Comparison of ENCODE assay signal across 29 cellular contexts in the genomic region with DNA sequence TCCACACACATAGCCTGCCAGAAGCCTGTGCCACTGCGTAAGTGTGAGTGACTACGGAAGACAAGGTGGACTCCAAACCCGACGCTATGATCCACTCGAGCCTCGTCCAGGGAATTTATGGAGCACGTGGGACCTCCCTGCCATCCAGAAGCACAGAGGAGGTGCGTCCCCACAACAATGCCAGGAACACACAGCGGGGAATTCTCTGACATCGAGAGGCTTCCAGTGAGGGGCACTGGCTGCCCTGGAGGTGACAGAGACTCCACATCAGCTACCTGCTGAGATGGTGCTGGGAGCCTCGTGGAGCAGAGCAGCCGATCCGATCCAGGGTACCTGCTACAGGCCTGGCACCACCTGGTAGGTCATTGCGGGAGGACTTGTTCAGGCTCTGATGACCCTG.
"Had no signal": no experiment of that assay in that cellular context is flagged by ENCODE, and none has a peak within 500 bp of the region (broad histone marks: within the 10 kb centered on the region; RNA-seq: fewer than 3 reads in every experiment).

No MANE protein-coding gene starts in this region.

- H3K27me3 Mint-ChIP-seq: brain had no signal

- DNase-seq: activated B cell treated with CpG ODN at 0.5 μM for 24 hours; activated CD4-positive, alpha-beta T cell treated with anti-CD3 and anti-CD28 coated beads, Interleukin-2, amount 50 U/mL, for 1 hour; activated CD8-positive, alpha-beta memory T cell treated with anti-CD3 and anti-CD28 coated beads, Interleukin-2, amount 10 ng/mL, durations not matched to agents 7 days and 5 days; activated CD8-positive, alpha-beta T cell treated with anti-CD3 and anti-CD28 coated beads, Interleukin-2, amount 10 ng/mL, durations not matched to agents 7 days and 5 days; activated naive CD4-positive, alpha-beta T cell treated with anti-CD3 and anti-CD28 coated beads for 36 hours; activated naive CD8-positive, alpha-beta T cell treated with anti-CD3 and anti-CD28 coated beads, Interleukin-2, amount 10 ng/mL, durations not matched to agents 7 days and 5 days; activated T-cell treated with anti-CD3 and anti-CD28 coated beads, Interleukin-2, amount 50 U/mL, for 48 hours; cortex of kidney; heart right ventricle; kidney glomerular epithelial cell; lower lobe of right lung; mesenchymal stem cell; naive thymus-derived CD8-positive, alpha-beta T cell; ovary; retina; stimulated activated CD4-positive, alpha-beta T cell treated with anti-CD3 and anti-CD28 coated beads, Interleukin-15, amount 100 ng/mL, for 24 hours; stimulated activated CD4-positive, alpha-beta T cell treated with anti-CD3 and anti-CD28 coated beads, Interleukin-2, amount 100 ng/mL, for 24 hours; stimulated activated naive B cell treated with anti-CD40 and anti-IgM and Interleukin-4, amounts not matched to agents 10 μg/mL and 1 μg/mL and 100 μg/mL, for 72 hours; SW 1271; T-helper 17 cell had no signal

- H3K9me3 Mint-ChIP-seq: activated B cell treated with CpG ODN at 0.5 μM for 24 hours; activated naive CD4-positive, alpha-beta T cell treated with anti-CD3 and anti-CD28 coated beads for 36 hours; activated naive CD8-positive, alpha-beta T cell treated with anti-CD3 and anti-CD28 coated beads, Interleukin-2, amount 10 ng/mL, durations not matched to agents 7 days and 5 days; brain; naive thymus-derived CD8-positive, alpha-beta T cell; stimulated activated naive B cell treated with anti-CD40 and anti-IgM and Interleukin-4, amounts not matched to agents 10 μg/mL and 1 μg/mL and 100 μg/mL, for 72 hours had no signal

- ATAC-seq: activated CD8-positive, alpha-beta memory T cell treated with anti-CD3 and anti-CD28 coated beads, Interleukin-2, amount 10 ng/mL, durations not matched to agents 7 days and 5 days; activated CD8-positive, alpha-beta T cell treated with anti-CD3 and anti-CD28 coated beads, Interleukin-2, amount 10 ng/mL, durations not matched to agents 7 days and 5 days; left lung; lower lobe of right lung; naive thymus-derived CD8-positive, alpha-beta T cell; sciatic nerve; stimulated activated naive B cell treated with anti-CD40 and anti-IgM and Interleukin-4, amounts not matched to agents 10 μg/mL and 1 μg/mL and 100 μg/mL, for 72 hours; T-helper 17 cell had no signal

- H3K27me3 ChIP-seq: ascending aorta, cardiac muscle cell, ovary had no signal

- H3K4me3 Mint-ChIP-seq: activated B cell treated with CpG ODN at 0.5 μM for 24 hours; activated CD8-positive, alpha-beta memory T cell treated with anti-CD3 and anti-CD28 coated beads, Interleukin-2, amount 10 ng/mL, durations not matched to agents 7 days and 5 days; activated CD8-positive, alpha-beta T cell treated with anti-CD3 and anti-CD28 coated beads, Interleukin-2, amount 10 ng/mL, durations not matched to agents 7 days and 5 days; activated naive CD4-positive, alpha-beta T cell treated with anti-CD3 and anti-CD28 coated beads for 36 hours; activated naive CD8-positive, alpha-beta T cell treated with anti-CD3 and anti-CD28 coated beads, Interleukin-2, amount 10 ng/mL, durations not matched to agents 7 days and 5 days; brain; naive thymus-derived CD8-positive, alpha-beta T cell; stimulated activated naive B cell treated with anti-CD40 and anti-IgM and Interleukin-4, amounts not matched to agents 10 μg/mL and 1 μg/mL and 100 μg/mL, for 72 hours; T-helper 17 cell had no signal

- H3K9me3 ChIP-seq: ascending aorta, heart right ventricle, left lung, lower lobe of right lung, ovary, prostate gland, tibial nerve had no signal

- H3K27ac Mint-ChIP-seq: activated B cell treated with CpG ODN at 0.5 μM for 24 hours; activated CD8-positive, alpha-beta memory T cell treated with anti-CD3 and anti-CD28 coated beads, Interleukin-2, amount 10 ng/mL, durations not matched to agents 7 days and 5 days; activated CD8-positive, alpha-beta T cell treated with anti-CD3 and anti-CD28 coated beads, Interleukin-2, amount 10 ng/mL, durations not matched to agents 7 days and 5 days; activated naive CD4-positive, alpha-beta T cell treated with anti-CD3 and anti-CD28 coated beads for 36 hours; naive thymus-derived CD8-positive, alpha-beta T cell; stimulated activated naive B cell treated with anti-CD40 and anti-IgM and Interleukin-4, amounts not matched to agents 10 μg/mL and 1 μg/mL and 100 μg/mL, for 72 hours; T-helper 17 cell had no signal

- H3K4me1 ChIP-seq: ascending aorta, heart right ventricle, left lung, lower lobe of right lung, tibial nerve had no signal

- H3K36me3 Mint-ChIP-seq: activated naive CD8-positive, alpha-beta T cell treated with anti-CD3 and anti-CD28 coated beads, Interleukin-2, amount 10 ng/mL, durations not matched to agents 7 days and 5 days; brain; naive thymus-derived CD8-positive, alpha-beta T cell; stimulated activated naive B cell treated with anti-CD40 and anti-IgM and Interleukin-4, amounts not matched to agents 10 μg/mL and 1 μg/mL and 100 μg/mL, for 72 hours had no signal

- H3K27ac ChIP-seq: ascending aorta, cardiac muscle cell, heart right ventricle, left lung, lower lobe of right lung, ovary, prostate gland, tibial nerve had no signal

- H3K4me1 Mint-ChIP-seq: activated B cell treated with CpG ODN at 0.5 μM for 24 hours; stimulated activated naive B cell treated with anti-CD40 and anti-IgM and Interleukin-4, amounts not matched to agents 10 μg/mL and 1 μg/mL and 100 μg/mL, for 72 hours had no signal

- H3K4me2 ChIP-seq: smooth muscle cell had no signal

- H3K36me3 ChIP-seq: ascending aorta, cardiac muscle cell, heart right ventricle, left lung, lower lobe of right lung, ovary, prostate gland, tibial nerve had no signal

- H3K4me3 ChIP-seq: ascending aorta, cardiac muscle cell, heart right ventricle, left lung, lower lobe of right lung, ovary, prostate gland, smooth muscle cell, tibial nerve had no signal

- FAIRE-seq: endothelial cell of umbilical vein had no signal
